ENCODE assay signal across 8 cellular contexts in genomic region chr14:105528859-105529505, GRCh38. TPM values are rescaled to one million over a fixed set of nuclear protein-coding genes. Genes with fewer than 3 reads are reported as not detected.
A peak's percentile ranks its signal among the peaks of the same experiment; 100 is the strongest.
DNase-seq lines count a peak whose midpoint lies in the region; ATAC-seq and TF ChIP-seq lines count a peak whose summit lies in the region.

No MANE protein-coding gene starts in this region.

- H3K27ac ChIP-seq in caudate nucleus (ENCODE audit: low read depth, low read length) (peak overlapping the region; percentile 36), ovary (no peak overlapping the region), vagina (no peak overlapping the region)

- intact Hi-C loops in left cardiac atrium (cut with DNase I) (loop anchor here (2.0 to 10.0 kb wide), 2 partner anchors 158 to 324 kb away; no protein-coding TSS in a partner anchor), Right ventricle myocardium inferior (cut with DNase I) (loop anchor here (1.0 to 2.0 kb wide), 2 partner anchors 158 to 324 kb away; no protein-coding TSS in a partner anchor), ovary (cut with DNase I) (loop anchor here in 2 of 4 donors (5.0 to 10.0 kb wide), 3 partner anchors 37 to 164 kb away; partner anchors contain the start of gene TEDC1 (in 1 of the 2)), vagina (cut with DNase I) (loop anchor here (10.0 kb wide), 1 partner anchor 84 kb away; no protein-coding TSS in a partner anchor), posterior vena cava (cut with DNase I) (loop anchor here in 1 of 2 donors (5.0 to 10.0 kb wide), 2 partner anchors 84 to 157 kb away; no protein-coding TSS in a partner anchor)

- no peak for TF ChIP-seq EP300 in ovary (IDR thresholded peaks at IDR 0.05)

- H3K36me3 ChIP-seq in ovary, result no peaks in the 10 kb centered on the region
- H3K36me3 ChIP-seq in vagina, result no peaks in the 10 kb centered on the region

- H3K9me3 ChIP-seq in ovary (no peaks in the 10 kb centered on the region), vagina (no peaks in the 10 kb centered on the region)

- H3K27me3 ChIP-seq in ovary (no peaks in the 10 kb centered on the region), vagina (no peaks in the 10 kb centered on the region)

- WGBS in ovary, 3 donors, result 32 to 45% (median 34%) methylated on average over 64 to 65 of the region's 65 CpGs

- peak; percentile 39 for DNase-seq in left cardiac atrium
- no peak for DNase-seq in Right ventricle myocardium inferior (ENCODE audit: missing footprints)
- peak in 10 of 61 donors; percentile 27 to 62 (median 49) for DNase-seq in caudate nucleus (lab: John Stamatoyannopoulos, UW)
- DNase-seq in ovary, result no peak
- DNase-seq in vagina (ENCODE audit: extremely low spot score in 2 of 2), result no peak
- DNase-seq in HT-29 (ENCODE audit: low spot score), result no peak
- no peak for DNase-seq in kidney glomerular epithelial cell (lab: John Stamatoyannopoulos, UW)
- no peak for DNase-seq in posterior vena cava (ENCODE audit: low spot score)

- ATAC-seq in left cardiac atrium (no peak), Right ventricle myocardium inferior (no peak)

- TF ChIP-seq CTCF in ovary (IDR thresholded peaks at IDR 0.05) (no peak), vagina (IDR thresholded peaks at IDR 0.05) (no peak)

- TF ChIP-seq POLR2A in ovary (IDR thresholded peaks at IDR 0.05) (no peak), vagina (IDR thresholded peaks at IDR 0.05) (no peak)

- peak overlapping the region; percentile 60 for H3K4me3 ChIP-seq in ovary
- peak overlapping the region; percentile 67 to 76 for H3K4me3 ChIP-seq in vagina

- peaks cover 10% of the 10 kb centered on the region for H3K4me1 ChIP-seq in ovary (ENCODE audit: insufficient read depth)
- H3K4me1 ChIP-seq in vagina, result peaks cover 30% of the 10 kb centered on the region

RNA-seq across cellular contexts. Expression of gene TMEM121, which starts 2.6 kb away (rescaled TPM):
- 1 to 10 TPM; 2.2 to 2.7 TPM for total RNA-seq in left cardiac atrium
- 3.4 TPM for total RNA-seq in Right ventricle myocardium inferior
- 1 to 10 TPM; 3.3 to 9.0 (median 4.4) TPM for total RNA-seq in ovary
- polyA plus RNA-seq in ovary, result 1 to 10 TPM in 1 of 2 donors, not detected in 1; 3.8 TPM
- 9.3 TPM for total RNA-seq in vagina
- total RNA-seq in HT-29 (2014; rRNA removed; shearing (Covaris generic)), result 0.31 and 0.65 TPM in 2 replicates
- 1 to 10 TPM; 1.9 to 2.2 TPM for total RNA-seq in posterior vena cava

RNA-seq across cellular contexts. Expression of gene TEDC1, which starts 37.9 kb away (rescaled TPM):
- total RNA-seq in left cardiac atrium (1 to 10 TPM; 5.1 to 5.9 TPM), Right ventricle myocardium inferior (6.4 TPM), ovary (1 to 10 TPM; 2.6 to 8.2 (median 3.8) TPM), vagina (5.9 TPM), posterior vena cava (10 to 100 TPM in 1 of 2 donors, 1 to 10 TPM in 1; 7.9 to 15.4 TPM)
- polyA plus RNA-seq in ovary, result 1 to 10 TPM in 1 of 2 donors, not detected in 1; 5.3 TPM
- total RNA-seq in HT-29 (2014; rRNA removed; shearing (Covaris generic)), result 112 and 140 TPM in 2 replicates

RNA-seq across cellular contexts. Expression of gene CRIP1, which starts 42.3 kb away (rescaled TPM):
- total RNA-seq in left cardiac atrium (100 to 1,000 TPM; 137 to 192 TPM), Right ventricle myocardium inferior (82.0 TPM), ovary (10 to 100 TPM in 5 of 7 donors, 1 to 10 TPM in 2; 3.2 to 72.8 (median 26.4) TPM), vagina (7.6 TPM), posterior vena cava (100 to 1,000 TPM; 122 to 285 TPM)
- polyA plus RNA-seq in ovary, result 100 to 1,000 TPM in 1 of 2 donors, 1 to 10 TPM in 1; 7.2 to 116 TPM
- total RNA-seq in HT-29 (2014; rRNA removed; shearing (Covaris generic)), result 667 and 791 TPM in 2 replicates

RNA-seq across cellular contexts. Expression of gene CRIP2, which starts 54.4 kb away (rescaled TPM):
- total RNA-seq in left cardiac atrium (100 to 1,000 TPM; 783 to 843 TPM), Right ventricle myocardium inferior (1,081 TPM), ovary (100 to 1,000 TPM in 1 of 7 donors, 10 to 100 TPM in 6; 21.3 to 242 (median 47.8) TPM), vagina (126 TPM), posterior vena cava (100 to 1,000 TPM; 187 to 199 TPM)
- polyA plus RNA-seq in ovary, result 10 to 100 TPM in 1 of 2 donors, under 1 TPM in 1; 0.35 to 95.1 TPM
- total RNA-seq in HT-29 (2014; rRNA removed; shearing (Covaris generic)), result 267 and 274 TPM in 2 replicates
